In the genomic region with DNA sequence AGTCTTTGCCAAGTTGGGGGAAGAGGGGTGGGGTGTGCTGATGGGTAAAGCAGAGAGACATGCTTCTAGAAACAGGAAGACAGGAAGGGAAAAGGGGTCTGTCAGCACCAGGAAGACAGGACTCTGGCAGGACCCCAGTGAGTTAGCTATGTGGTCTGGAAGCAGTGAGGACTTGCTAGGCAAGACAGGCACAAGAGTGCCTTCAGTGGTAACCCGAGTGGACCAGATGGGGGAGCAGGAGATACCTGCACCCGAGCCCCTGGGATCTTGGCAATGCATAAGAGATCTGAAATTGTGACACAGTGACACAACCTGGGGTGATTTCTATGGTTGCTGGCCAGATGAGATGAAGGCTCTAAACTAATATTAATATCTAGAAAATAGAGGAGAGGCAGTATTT, we compare ENCODE assay signal across 1 cellular context.
TF ChIP-seq lines count a peak whose summit lies in the region.

No MANE protein-coding gene starts in this region.

TF ChIP-seq in GM23338, 12 proteins besides CTCF, POLR2A, EP300 and RAD21 (continued from another document):
- TF ChIP-seq, protein P1, sequence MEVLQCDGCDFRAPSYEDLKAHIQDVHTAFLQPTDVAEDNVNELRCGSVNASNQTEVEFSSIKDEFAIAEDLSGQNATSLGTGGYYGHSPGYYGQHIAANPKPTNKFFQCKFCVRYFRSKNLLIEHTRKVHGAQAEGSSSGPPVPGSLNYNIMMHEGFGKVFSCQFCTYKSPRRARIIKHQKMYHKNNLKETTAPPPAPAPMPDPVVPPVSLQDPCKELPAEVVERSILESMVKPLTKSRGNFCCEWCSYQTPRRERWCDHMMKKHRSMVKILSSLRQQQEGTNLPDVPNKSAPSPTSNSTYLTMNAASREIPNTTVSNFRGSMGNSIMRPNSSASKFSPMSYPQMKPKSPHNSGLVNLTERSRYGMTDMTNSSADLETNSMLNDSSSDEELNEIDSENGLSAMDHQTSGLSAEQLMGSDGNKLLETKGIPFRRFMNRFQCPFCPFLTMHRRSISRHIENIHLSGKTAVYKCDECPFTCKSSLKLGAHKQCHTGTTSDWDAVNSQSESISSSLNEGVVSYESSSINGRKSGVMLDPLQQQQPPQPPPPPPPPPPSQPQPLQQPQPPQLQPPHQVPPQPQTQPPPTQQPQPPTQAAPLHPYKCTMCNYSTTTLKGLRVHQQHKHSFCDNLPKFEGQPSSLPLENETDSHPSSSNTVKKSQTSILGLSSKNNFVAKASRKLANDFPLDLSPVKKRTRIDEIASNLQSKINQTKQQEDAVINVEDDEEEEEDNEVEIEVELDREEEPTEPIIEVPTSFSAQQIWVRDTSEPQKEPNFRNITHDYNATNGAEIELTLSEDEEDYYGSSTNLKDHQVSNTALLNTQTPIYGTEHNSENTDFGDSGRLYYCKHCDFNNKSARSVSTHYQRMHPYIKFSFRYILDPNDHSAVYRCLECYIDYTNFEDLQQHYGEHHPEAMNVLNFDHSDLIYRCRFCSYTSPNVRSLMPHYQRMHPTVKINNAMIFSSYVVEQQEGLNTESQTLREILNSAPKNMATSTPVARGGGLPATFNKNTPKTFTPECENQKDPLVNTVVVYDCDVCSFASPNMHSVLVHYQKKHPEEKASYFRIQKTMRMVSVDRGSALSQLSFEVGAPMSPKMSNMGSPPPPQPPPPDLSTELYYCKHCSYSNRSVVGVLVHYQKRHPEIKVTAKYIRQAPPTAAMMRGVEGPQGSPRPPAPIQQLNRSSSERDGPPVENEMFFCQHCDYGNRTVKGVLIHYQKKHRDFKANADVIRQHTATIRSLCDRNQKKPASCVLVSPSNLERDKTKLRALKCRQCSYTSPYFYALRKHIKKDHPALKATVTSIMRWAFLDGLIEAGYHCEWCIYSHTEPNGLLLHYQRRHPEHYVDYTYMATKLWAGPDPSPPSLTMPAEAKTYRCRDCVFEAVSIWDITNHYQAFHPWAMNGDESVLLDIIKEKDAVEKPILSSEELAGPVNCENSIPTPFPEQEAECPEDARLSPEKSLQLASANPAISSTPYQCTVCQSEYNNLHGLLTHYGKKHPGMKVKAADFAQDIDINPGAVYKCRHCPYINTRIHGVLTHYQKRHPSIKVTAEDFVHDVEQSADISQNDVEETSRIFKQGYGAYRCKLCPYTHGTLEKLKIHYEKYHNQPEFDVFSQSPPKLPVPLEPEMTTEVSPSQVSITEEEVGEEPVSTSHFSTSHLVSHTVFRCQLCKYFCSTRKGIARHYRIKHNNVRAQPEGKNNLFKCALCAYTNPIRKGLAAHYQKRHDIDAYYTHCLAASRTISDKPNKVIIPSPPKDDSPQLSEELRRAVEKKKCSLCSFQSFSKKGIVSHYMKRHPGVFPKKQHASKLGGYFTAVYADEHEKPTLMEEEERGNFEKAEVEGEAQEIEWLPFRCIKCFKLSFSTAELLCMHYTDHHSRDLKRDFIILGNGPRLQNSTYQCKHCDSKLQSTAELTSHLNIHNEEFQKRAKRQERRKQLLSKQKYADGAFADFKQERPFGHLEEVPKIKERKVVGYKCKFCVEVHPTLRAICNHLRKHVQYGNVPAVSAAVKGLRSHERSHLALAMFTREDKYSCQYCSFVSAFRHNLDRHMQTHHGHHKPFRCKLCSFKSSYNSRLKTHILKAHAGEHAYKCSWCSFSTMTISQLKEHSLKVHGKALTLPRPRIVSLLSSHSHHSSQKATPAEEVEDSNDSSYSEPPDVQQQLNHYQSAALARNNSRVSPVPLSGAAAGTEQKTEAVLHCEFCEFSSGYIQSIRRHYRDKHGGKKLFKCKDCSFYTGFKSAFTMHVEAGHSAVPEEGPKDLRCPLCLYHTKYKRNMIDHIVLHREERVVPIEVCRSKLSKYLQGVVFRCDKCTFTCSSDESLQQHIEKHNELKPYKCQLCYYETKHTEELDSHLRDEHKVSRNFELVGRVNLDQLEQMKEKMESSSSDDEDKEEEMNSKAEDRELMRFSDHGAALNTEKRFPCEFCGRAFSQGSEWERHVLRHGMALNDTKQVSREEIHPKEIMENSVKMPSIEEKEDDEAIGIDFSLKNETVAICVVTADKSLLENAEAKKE (CRISPR knock-in tag; IDR thresholded peaks at IDR 0.05), result 0 out of 2 replicates have a peak, but pooled peaks have one; percentile 34
- TF ChIP-seq EZH2 (IDR thresholded peaks at IDR 0.05; ENCODE audit: low read depth, unreplicated experiment) (no peak), ZNF331 (CRISPR knock-in tag; IDR thresholded peaks at IDR 0.05; ENCODE audit: low read depth) (no peak), ZNF114 (CRISPR knock-in tag; IDR thresholded peaks at IDR 0.05) (no peak), CREB1 (CRISPR knock-in tag; IDR thresholded peaks at IDR 0.05; ENCODE audit: low read depth) (no peak)
